ENCODE assay signal across 1 cellular context in the genomic region with DNA sequence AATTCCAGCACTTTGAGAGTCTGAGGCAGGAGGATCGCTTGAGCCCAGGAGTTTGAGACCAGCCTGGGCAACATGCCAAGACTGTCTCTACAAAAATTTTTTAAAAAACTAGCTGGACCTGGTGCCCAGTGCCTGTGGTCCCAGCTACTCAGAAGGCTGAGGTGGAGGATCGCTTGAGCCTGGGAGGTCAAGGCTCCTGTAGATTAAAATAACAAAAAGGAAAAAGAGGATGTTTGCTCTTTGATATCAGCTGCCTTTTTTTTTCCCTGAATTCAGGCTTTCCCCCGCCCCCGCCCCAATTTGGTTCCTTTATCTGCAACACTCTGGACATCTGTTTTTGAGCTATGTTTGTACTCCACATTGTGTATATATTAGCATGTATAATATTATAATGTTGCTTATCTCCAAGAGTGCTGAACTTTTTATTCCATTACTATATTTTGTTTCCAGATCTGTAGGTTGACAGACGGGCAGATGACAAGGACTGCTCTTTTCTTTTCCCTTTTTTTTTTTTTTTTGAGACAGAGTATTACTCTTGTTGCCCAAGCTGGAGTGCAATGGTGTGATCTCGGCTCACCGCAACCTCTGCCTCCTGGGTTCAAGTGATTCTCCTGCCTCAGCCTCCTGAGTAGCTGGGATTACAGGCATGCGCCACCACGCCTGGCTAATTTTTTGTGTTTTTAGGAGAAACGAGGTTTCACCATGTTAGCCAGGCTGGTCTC.
TF ChIP-seq lines count a peak whose summit lies in the region.

No MANE protein-coding gene starts in this region.

TF ChIP-seq in K562, 482 proteins besides CTCF, POLR2A, EP300 and RAD21 (continued from another document and continues in another):
- TF ChIP-seq, protein P1, sequence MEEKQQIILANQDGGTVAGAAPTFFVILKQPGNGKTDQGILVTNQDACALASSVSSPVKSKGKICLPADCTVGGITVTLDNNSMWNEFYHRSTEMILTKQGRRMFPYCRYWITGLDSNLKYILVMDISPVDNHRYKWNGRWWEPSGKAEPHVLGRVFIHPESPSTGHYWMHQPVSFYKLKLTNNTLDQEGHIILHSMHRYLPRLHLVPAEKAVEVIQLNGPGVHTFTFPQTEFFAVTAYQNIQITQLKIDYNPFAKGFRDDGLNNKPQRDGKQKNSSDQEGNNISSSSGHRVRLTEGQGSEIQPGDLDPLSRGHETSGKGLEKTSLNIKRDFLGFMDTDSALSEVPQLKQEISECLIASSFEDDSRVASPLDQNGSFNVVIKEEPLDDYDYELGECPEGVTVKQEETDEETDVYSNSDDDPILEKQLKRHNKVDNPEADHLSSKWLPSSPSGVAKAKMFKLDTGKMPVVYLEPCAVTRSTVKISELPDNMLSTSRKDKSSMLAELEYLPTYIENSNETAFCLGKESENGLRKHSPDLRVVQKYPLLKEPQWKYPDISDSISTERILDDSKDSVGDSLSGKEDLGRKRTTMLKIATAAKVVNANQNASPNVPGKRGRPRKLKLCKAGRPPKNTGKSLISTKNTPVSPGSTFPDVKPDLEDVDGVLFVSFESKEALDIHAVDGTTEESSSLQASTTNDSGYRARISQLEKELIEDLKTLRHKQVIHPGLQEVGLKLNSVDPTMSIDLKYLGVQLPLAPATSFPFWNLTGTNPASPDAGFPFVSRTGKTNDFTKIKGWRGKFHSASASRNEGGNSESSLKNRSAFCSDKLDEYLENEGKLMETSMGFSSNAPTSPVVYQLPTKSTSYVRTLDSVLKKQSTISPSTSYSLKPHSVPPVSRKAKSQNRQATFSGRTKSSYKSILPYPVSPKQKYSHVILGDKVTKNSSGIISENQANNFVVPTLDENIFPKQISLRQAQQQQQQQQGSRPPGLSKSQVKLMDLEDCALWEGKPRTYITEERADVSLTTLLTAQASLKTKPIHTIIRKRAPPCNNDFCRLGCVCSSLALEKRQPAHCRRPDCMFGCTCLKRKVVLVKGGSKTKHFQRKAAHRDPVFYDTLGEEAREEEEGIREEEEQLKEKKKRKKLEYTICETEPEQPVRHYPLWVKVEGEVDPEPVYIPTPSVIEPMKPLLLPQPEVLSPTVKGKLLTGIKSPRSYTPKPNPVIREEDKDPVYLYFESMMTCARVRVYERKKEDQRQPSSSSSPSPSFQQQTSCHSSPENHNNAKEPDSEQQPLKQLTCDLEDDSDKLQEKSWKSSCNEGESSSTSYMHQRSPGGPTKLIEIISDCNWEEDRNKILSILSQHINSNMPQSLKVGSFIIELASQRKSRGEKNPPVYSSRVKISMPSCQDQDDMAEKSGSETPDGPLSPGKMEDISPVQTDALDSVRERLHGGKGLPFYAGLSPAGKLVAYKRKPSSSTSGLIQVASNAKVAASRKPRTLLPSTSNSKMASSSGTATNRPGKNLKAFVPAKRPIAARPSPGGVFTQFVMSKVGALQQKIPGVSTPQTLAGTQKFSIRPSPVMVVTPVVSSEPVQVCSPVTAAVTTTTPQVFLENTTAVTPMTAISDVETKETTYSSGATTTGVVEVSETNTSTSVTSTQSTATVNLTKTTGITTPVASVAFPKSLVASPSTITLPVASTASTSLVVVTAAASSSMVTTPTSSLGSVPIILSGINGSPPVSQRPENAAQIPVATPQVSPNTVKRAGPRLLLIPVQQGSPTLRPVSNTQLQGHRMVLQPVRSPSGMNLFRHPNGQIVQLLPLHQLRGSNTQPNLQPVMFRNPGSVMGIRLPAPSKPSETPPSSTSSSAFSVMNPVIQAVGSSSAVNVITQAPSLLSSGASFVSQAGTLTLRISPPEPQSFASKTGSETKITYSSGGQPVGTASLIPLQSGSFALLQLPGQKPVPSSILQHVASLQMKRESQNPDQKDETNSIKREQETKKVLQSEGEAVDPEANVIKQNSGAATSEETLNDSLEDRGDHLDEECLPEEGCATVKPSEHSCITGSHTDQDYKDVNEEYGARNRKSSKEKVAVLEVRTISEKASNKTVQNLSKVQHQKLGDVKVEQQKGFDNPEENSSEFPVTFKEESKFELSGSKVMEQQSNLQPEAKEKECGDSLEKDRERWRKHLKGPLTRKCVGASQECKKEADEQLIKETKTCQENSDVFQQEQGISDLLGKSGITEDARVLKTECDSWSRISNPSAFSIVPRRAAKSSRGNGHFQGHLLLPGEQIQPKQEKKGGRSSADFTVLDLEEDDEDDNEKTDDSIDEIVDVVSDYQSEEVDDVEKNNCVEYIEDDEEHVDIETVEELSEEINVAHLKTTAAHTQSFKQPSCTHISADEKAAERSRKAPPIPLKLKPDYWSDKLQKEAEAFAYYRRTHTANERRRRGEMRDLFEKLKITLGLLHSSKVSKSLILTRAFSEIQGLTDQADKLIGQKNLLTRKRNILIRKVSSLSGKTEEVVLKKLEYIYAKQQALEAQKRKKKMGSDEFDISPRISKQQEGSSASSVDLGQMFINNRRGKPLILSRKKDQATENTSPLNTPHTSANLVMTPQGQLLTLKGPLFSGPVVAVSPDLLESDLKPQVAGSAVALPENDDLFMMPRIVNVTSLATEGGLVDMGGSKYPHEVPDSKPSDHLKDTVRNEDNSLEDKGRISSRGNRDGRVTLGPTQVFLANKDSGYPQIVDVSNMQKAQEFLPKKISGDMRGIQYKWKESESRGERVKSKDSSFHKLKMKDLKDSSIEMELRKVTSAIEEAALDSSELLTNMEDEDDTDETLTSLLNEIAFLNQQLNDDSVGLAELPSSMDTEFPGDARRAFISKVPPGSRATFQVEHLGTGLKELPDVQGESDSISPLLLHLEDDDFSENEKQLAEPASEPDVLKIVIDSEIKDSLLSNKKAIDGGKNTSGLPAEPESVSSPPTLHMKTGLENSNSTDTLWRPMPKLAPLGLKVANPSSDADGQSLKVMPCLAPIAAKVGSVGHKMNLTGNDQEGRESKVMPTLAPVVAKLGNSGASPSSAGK (IDR thresholded peaks at IDR 0.05): no peak
- TF ChIP-seq, protein P2, sequence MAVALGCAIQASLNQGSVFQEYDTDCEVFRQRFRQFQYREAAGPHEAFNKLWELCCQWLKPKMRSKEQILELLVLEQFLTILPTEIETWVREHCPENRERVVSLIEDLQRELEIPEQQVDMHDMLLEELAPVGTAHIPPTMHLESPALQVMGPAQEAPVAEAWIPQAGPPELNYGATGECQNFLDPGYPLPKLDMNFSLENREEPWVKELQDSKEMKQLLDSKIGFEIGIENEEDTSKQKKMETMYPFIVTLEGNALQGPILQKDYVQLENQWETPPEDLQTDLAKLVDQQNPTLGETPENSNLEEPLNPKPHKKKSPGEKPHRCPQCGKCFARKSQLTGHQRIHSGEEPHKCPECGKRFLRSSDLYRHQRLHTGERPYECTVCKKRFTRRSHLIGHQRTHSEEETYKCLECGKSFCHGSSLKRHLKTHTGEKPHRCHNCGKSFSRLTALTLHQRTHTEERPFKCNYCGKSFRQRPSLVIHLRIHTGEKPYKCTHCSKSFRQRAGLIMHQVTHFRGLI (CRISPR knock-in tag; IDR thresholded peaks at IDR 0.05): no peak
- no peak for TF ChIP-seq MCM7 (IDR thresholded peaks at IDR 0.05)
- peak; percentile 64; the same call in 1 of the 2 replicates for TF ChIP-seq DMBX1 (CRISPR knock-in tag; IDR thresholded peaks at IDR 0.05; ENCODE audit: borderline replicate concordance)
- TF ChIP-seq, protein P3, sequence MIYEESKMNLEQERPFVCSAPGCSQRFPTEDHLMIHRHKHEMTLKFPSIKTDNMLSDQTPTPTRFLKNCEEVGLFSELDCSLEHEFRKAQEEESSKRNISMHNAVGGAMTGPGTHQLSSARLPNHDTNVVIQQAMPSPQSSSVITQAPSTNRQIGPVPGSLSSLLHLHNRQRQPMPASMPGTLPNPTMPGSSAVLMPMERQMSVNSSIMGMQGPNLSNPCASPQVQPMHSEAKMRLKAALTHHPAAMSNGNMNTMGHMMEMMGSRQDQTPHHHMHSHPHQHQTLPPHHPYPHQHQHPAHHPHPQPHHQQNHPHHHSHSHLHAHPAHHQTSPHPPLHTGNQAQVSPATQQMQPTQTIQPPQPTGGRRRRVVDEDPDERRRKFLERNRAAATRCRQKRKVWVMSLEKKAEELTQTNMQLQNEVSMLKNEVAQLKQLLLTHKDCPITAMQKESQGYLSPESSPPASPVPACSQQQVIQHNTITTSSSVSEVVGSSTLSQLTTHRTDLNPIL (CRISPR knock-in tag; IDR thresholded peaks at IDR 0.05): no peak
- TF ChIP-seq, protein P4, sequence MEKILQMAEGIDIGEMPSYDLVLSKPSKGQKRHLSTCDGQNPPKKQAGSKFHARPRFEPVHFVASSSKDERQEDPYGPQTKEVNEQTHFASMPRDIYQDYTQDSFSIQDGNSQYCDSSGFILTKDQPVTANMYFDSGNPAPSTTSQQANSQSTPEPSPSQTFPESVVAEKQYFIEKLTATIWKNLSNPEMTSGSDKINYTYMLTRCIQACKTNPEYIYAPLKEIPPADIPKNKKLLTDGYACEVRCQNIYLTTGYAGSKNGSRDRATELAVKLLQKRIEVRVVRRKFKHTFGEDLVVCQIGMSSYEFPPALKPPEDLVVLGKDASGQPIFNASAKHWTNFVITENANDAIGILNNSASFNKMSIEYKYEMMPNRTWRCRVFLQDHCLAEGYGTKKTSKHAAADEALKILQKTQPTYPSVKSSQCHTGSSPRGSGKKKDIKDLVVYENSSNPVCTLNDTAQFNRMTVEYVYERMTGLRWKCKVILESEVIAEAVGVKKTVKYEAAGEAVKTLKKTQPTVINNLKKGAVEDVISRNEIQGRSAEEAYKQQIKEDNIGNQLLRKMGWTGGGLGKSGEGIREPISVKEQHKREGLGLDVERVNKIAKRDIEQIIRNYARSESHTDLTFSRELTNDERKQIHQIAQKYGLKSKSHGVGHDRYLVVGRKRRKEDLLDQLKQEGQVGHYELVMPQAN (IDR thresholded peaks at IDR 0.05; ENCODE audit: borderline replicate concordance): no peak
- TF ChIP-seq NUFIP1 (IDR thresholded peaks at IDR 0.05; ENCODE audit: partially characterized antibody): no peak
- TF ChIP-seq, protein P5, sequence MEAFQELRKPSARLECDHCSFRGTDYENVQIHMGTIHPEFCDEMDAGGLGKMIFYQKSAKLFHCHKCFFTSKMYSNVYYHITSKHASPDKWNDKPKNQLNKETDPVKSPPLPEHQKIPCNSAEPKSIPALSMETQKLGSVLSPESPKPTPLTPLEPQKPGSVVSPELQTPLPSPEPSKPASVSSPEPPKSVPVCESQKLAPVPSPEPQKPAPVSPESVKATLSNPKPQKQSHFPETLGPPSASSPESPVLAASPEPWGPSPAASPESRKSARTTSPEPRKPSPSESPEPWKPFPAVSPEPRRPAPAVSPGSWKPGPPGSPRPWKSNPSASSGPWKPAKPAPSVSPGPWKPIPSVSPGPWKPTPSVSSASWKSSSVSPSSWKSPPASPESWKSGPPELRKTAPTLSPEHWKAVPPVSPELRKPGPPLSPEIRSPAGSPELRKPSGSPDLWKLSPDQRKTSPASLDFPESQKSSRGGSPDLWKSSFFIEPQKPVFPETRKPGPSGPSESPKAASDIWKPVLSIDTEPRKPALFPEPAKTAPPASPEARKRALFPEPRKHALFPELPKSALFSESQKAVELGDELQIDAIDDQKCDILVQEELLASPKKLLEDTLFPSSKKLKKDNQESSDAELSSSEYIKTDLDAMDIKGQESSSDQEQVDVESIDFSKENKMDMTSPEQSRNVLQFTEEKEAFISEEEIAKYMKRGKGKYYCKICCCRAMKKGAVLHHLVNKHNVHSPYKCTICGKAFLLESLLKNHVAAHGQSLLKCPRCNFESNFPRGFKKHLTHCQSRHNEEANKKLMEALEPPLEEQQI (IDR thresholded peaks at IDR 0.05): no peak
- TF ChIP-seq TCF3 (CRISPR knock-in tag; IDR thresholded peaks at IDR 0.05): peak; percentile 68
- no peak for TF ChIP-seq SETDB1 (IDR thresholded peaks at IDR 0.05; ENCODE audit: low read length)
- TF ChIP-seq TAL1 (IDR thresholded peaks at IDR 0.05): peak; percentile 78
- TF ChIP-seq, protein P6, sequence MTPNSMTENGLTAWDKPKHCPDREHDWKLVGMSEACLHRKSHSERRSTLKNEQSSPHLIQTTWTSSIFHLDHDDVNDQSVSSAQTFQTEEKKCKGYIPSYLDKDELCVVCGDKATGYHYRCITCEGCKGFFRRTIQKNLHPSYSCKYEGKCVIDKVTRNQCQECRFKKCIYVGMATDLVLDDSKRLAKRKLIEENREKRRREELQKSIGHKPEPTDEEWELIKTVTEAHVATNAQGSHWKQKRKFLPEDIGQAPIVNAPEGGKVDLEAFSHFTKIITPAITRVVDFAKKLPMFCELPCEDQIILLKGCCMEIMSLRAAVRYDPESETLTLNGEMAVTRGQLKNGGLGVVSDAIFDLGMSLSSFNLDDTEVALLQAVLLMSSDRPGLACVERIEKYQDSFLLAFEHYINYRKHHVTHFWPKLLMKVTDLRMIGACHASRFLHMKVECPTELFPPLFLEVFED (CRISPR knock-in tag; conservative IDR thresholded peaks at IDR 0.05): no peak
- TF ChIP-seq PRMT5 (CRISPR knock-in tag; IDR thresholded peaks at IDR 0.05): no peak
- no peak for TF ChIP-seq RBM25 (IDR thresholded peaks at IDR 0.05; ENCODE audit: low read depth, low read length, severe bottlenecking)
- TF ChIP-seq ZNF354B (CRISPR knock-in tag; IDR thresholded peaks at IDR 0.05): no peak
- TF ChIP-seq, protein P7, sequence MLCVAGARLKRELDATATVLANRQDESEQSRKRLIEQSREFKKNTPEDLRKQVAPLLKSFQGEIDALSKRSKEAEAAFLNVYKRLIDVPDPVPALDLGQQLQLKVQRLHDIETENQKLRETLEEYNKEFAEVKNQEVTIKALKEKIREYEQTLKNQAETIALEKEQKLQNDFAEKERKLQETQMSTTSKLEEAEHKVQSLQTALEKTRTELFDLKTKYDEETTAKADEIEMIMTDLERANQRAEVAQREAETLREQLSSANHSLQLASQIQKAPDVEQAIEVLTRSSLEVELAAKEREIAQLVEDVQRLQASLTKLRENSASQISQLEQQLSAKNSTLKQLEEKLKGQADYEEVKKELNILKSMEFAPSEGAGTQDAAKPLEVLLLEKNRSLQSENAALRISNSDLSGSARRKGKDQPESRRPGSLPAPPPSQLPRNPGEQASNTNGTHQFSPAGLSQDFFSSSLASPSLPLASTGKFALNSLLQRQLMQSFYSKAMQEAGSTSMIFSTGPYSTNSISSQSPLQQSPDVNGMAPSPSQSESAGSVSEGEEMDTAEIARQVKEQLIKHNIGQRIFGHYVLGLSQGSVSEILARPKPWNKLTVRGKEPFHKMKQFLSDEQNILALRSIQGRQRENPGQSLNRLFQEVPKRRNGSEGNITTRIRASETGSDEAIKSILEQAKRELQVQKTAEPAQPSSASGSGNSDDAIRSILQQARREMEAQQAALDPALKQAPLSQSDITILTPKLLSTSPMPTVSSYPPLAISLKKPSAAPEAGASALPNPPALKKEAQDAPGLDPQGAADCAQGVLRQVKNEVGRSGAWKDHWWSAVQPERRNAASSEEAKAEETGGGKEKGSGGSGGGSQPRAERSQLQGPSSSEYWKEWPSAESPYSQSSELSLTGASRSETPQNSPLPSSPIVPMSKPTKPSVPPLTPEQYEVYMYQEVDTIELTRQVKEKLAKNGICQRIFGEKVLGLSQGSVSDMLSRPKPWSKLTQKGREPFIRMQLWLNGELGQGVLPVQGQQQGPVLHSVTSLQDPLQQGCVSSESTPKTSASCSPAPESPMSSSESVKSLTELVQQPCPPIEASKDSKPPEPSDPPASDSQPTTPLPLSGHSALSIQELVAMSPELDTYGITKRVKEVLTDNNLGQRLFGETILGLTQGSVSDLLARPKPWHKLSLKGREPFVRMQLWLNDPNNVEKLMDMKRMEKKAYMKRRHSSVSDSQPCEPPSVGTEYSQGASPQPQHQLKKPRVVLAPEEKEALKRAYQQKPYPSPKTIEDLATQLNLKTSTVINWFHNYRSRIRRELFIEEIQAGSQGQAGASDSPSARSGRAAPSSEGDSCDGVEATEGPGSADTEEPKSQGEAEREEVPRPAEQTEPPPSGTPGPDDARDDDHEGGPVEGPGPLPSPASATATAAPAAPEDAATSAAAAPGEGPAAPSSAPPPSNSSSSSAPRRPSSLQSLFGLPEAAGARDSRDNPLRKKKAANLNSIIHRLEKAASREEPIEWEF (CRISPR knock-in tag; IDR thresholded peaks at IDR 0.05): no peak
- TF ChIP-seq, protein P8, sequence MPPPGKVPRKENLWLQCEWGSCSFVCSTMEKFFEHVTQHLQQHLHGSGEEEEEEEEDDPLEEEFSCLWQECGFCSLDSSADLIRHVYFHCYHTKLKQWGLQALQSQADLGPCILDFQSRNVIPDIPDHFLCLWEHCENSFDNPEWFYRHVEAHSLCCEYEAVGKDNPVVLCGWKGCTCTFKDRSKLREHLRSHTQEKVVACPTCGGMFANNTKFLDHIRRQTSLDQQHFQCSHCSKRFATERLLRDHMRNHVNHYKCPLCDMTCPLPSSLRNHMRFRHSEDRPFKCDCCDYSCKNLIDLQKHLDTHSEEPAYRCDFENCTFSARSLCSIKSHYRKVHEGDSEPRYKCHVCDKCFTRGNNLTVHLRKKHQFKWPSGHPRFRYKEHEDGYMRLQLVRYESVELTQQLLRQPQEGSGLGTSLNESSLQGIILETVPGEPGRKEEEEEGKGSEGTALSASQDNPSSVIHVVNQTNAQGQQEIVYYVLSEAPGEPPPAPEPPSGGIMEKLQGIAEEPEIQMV (tag; conservative IDR thresholded peaks at IDR 0.05; ENCODE audit: low read depth): no peak
